In the genomic region with DNA sequence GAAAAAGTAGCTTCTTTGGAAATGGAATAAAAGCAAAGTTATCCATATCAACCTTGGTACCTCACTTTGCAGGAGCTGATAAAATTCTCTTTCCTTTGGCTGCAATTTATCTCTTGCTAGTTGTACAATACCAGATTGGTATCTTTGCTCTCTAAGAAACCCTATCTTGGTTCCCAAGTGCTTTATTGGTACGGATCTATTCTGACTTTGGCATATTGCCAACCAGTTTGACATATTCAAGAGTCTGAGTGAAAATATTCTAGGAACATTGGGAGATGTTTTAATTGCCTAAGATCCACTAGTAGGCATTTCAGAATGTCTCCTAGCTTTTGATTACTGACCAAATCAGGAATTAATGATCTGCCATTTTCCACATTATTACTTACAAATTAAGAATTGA, we compare ENCODE assay signal across 23 cellular contexts.
"Had no signal": no experiment of that assay in that cellular context is flagged by ENCODE, and none has a peak within 500 bp of the region (broad histone marks: within the 10 kb centered on the region; RNA-seq: fewer than 3 reads in every experiment).

No MANE protein-coding gene starts in this region.

- H3K36me3 ChIP-seq: esophagus muscularis mucosa, gastroesophageal sphincter, prostate gland, spleen, tibial nerve, upper lobe of right lung, vagina had no signal

- H3K9me3 ChIP-seq: esophagus muscularis mucosa, prostate gland, testis, upper lobe of right lung, vagina had no signal

- H3K4me1 ChIP-seq: gastroesophageal sphincter, parathyroid adenoma, prostate gland, testis, upper lobe of right lung, vagina had no signal

- H3K9ac ChIP-seq: parathyroid adenoma had no signal

- H3K27me3 Mint-ChIP-seq: effector memory CD8-positive, alpha-beta T cell; stimulated activated naive B cell treated with anti-CD40 and anti-IgM and Interleukin-4, amounts not matched to agents 10 μg/mL and 1 μg/mL and 100 μg/mL, for 72 hours; stimulated activated naive CD8-positive, alpha-beta T cell treated with anti-CD3 and anti-CD28 coated beads, Interleukin-15, amount 100 ng/mL, for 72 hours had no signal

- H3K27ac ChIP-seq: epithelial cell of prostate, esophagus muscularis mucosa, gastroesophageal sphincter, parathyroid adenoma, prostate gland, spleen, testis, tibial nerve, upper lobe of right lung, vagina had no signal

- H3K27ac Mint-ChIP-seq: nephron progenitor cell; stimulated activated naive B cell treated with anti-CD40 and anti-IgM and Interleukin-4, amounts not matched to agents 10 μg/mL and 1 μg/mL and 100 μg/mL, for 72 hours; stimulated activated naive CD8-positive, alpha-beta T cell treated with anti-CD3 and anti-CD28 coated beads, Interleukin-15, amount 100 ng/mL, for 72 hours had no signal

- H3K4me3 ChIP-seq: esophagus muscularis mucosa, gastroesophageal sphincter, prostate gland, spleen, testis, tibial nerve, upper lobe of right lung, vagina had no signal

- DNase-seq: effector memory CD8-positive, alpha-beta T cell; glutamatergic neuron; islet precursor cell; mammary epithelial cell; naive thymus-derived CD4-positive, alpha-beta T cell; nephron progenitor cell; retina; spleen; stimulated activated CD4-positive, alpha-beta T cell treated with anti-CD3 and anti-CD28 coated beads, Interleukin-2, amount 100 ng/mL, for 24 hours; stimulated activated CD4-positive, alpha-beta T cell treated with anti-CD3 and anti-CD28 coated beads, Interleukin-4, amount 100 ng/mL, for 4 hours; stimulated activated naive B cell treated with anti-CD40 and anti-IgM and Interleukin-4, amounts not matched to agents 10 μg/mL and 1 μg/mL and 100 μg/mL, for 72 hours; stimulated activated naive CD8-positive, alpha-beta T cell treated with anti-CD3 and anti-CD28 coated beads, Interleukin-15, amount 100 ng/mL, for 72 hours; testis; upper lobe of right lung had no signal

- H3K4me3 Mint-ChIP-seq: effector memory CD8-positive, alpha-beta T cell; naive thymus-derived CD4-positive, alpha-beta T cell; nephron progenitor cell; stimulated activated naive B cell treated with anti-CD40 and anti-IgM and Interleukin-4, amounts not matched to agents 10 μg/mL and 1 μg/mL and 100 μg/mL, for 72 hours; stimulated activated naive CD8-positive, alpha-beta T cell treated with anti-CD3 and anti-CD28 coated beads, Interleukin-15, amount 100 ng/mL, for 72 hours had no signal

- H2AFZ ChIP-seq: parathyroid adenoma had no signal

- ATAC-seq: effector memory CD8-positive, alpha-beta T cell; gastroesophageal sphincter; left lobe of liver; naive thymus-derived CD4-positive, alpha-beta T cell; sciatic nerve; stimulated activated naive B cell treated with anti-CD40 and anti-IgM and Interleukin-4, amounts not matched to agents 10 μg/mL and 1 μg/mL and 100 μg/mL, for 72 hours; stimulated activated naive CD8-positive, alpha-beta T cell treated with anti-CD3 and anti-CD28 coated beads, Interleukin-15, amount 100 ng/mL, for 72 hours; upper lobe of right lung had no signal

- H3K9me3 Mint-ChIP-seq: effector memory CD8-positive, alpha-beta T cell had no signal

- H3K79me2 ChIP-seq: parathyroid adenoma had no signal

- H3K27me3 ChIP-seq: esophagus muscularis mucosa, gastroesophageal sphincter, spleen, testis, tibial nerve, upper lobe of right lung, vagina had no signal
